Comparison of ENCODE assay signal across 1 cellular context in genomic region chr7:95604811-95605210, GRCh38. TPM values are rescaled to one million over a fixed set of nuclear protein-coding genes. Genes with fewer than 3 reads are reported as not detected.
"Had no signal": no experiment of that assay in that cellular context is flagged by ENCODE, and none has a peak within 500 bp of the region (broad histone marks: within the 10 kb centered on the region; RNA-seq: fewer than 3 reads in every experiment).

No MANE protein-coding gene starts in this region.

RNA-seq across cellular contexts. Expression of gene PDK4, which starts 8.5 kb away (rescaled TPM):
- total RNA-seq: foreskin keratinocyte had no signal
- polyA plus RNA-seq: foreskin keratinocyte had no signal
